In genomic region chr15:62431806-62432205, GRCh38 we compare ENCODE assay signal across 1 cellular context.
TF ChIP-seq lines count a peak whose summit lies in the region.

No MANE protein-coding gene starts in this region.

TF ChIP-seq in IMR-90, 13 proteins besides CTCF, POLR2A, EP300 and RAD21 (continued from another document):
- TF ChIP-seq SMC3 (IDR thresholded peaks at IDR 0.05; ENCODE audit: low read depth, low read length) (no peak), MAFK (IDR thresholded peaks at IDR 0.05; ENCODE audit: low read depth, low read length) (no peak), RCOR1 (IDR thresholded peaks at IDR 0.05; ENCODE audit: insufficient replicate concordance, low read length) (no peak), RFX5 (IDR thresholded peaks at IDR 0.05; ENCODE audit: low read depth, low read length) (no peak), MAZ (IDR thresholded peaks at IDR 0.05; ENCODE audit: borderline replicate concordance, low read depth, low read length) (no peak), USF2 (IDR thresholded peaks at IDR 0.05; ENCODE audit: low read depth, low read length) (no peak)
TF ChIP-seq in IMR-90: peak in this region for 0.
